9 cellular contexts compared by ENCODE assay signal in the genomic region with DNA sequence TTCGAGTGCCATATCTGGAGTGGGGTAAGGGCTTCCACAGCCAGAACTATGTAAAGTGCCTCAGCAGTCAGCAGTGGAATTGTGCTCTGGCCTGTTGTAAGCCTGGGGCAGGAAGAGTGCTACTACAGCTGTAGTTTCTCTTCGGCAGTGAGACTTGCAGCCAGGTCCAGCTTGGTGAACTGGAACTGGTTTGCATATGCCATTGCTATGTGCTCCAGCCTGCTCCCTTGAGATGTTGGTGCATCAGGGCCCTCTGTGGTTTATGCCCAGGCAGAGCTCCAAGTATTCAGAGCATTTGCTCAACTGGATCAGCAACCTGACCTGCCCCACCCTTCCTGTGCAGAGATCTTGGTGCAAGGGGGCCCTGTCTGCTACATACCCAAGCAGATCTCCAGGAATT. TPM values are rescaled to one million over a fixed set of nuclear protein-coding genes. Genes with fewer than 3 reads are reported as not detected.
DNase-seq lines count a peak whose midpoint lies in the region; ATAC-seq, FAIRE-seq and TF ChIP-seq lines count a peak whose summit lies in the region.
"Had no signal": no experiment of that assay in that cellular context is flagged by ENCODE, and none has a peak within 500 bp of the region (broad histone marks: within the 10 kb centered on the region; RNA-seq: fewer than 3 reads in every experiment).

No MANE protein-coding gene starts in this region.

- ATAC-seq in HG02642 (IDR thresholded peaks at IDR 0.05; ENCODE audit: poor library complexity, unreplicated experiment), result peak; percentile 80
- ATAC-seq in activated naive CD8-positive, alpha-beta T cell treated with anti-CD3 and anti-CD28 coated beads, Interleukin-2, amount 50 U/mL, for 24 hours, result no peak

- FAIRE-seq in GM12891 (lab: Jason Lieb, UNC), result peak; percentile 72

- H3K36me3 ChIP-seq in SJCRH30, result peaks cover 8% of the 10 kb centered on the region

- H3K4me1 ChIP-seq in SJCRH30, result peaks cover 14% of the 10 kb centered on the region

- H3K27ac Mint-ChIP-seq in activated naive CD8-positive, alpha-beta T cell treated with anti-CD3 and anti-CD28 coated beads, Interleukin-2, amount 50 U/mL, for 24 hours, result no peak overlapping the region

- H3K4me3 ChIP-seq in SJCRH30, result no peak overlapping the region
- H3K4me3 ChIP-seq: lung had no signal

- 0 out of 2 replicates have a peak, but pooled peaks cover 4% of the 10 kb centered on the region for H3K9me3 ChIP-seq in SJCRH30 (replicated peaks)

- H3K36me3 Mint-ChIP-seq in activated naive CD8-positive, alpha-beta T cell treated with anti-CD3 and anti-CD28 coated beads, Interleukin-2, amount 50 U/mL, for 24 hours (ENCODE audit: low read depth), result no peaks in the 10 kb centered on the region

- no peaks in the 10 kb centered on the region for H3K27me3 ChIP-seq in SJCRH30

- H3K27me3 Mint-ChIP-seq in activated naive CD8-positive, alpha-beta T cell treated with anti-CD3 and anti-CD28 coated beads, Interleukin-2, amount 50 U/mL, for 24 hours, result no peaks in the 10 kb centered on the region

- no peak for DNase-seq in GM12891 (ENCODE audit: insufficient read length, low spot score)
- DNase-seq in SJCRH30, result peak; percentile 82 to 87
- peak; percentile 72 for DNase-seq in kidney tubule cell (ENCODE audit: low spot score)
- DNase-seq in activated naive CD8-positive, alpha-beta T cell treated with anti-CD3 and anti-CD28 coated beads, Interleukin-2, amount 50 U/mL, for 24 hours, result no peak
- no peak for DNase-seq in COR-L47 (lab: John Stamatoyannopoulos, UW)
- no peak for DNase-seq in activated T-cell treated with anti-CD3 and anti-CD28 coated beads, Interleukin-2, amount 50 U/mL, for 48 hours
- DNase-seq in ecto neural progenitor cell (ENCODE audit: low spot score), result no peak

- H3K4me3 Mint-ChIP-seq in activated naive CD8-positive, alpha-beta T cell treated with anti-CD3 and anti-CD28 coated beads, Interleukin-2, amount 50 U/mL, for 24 hours, result no peak overlapping the region

- H3K9me3 Mint-ChIP-seq in activated naive CD8-positive, alpha-beta T cell treated with anti-CD3 and anti-CD28 coated beads, Interleukin-2, amount 50 U/mL, for 24 hours, result peaks cover 11% of the 10 kb centered on the region

- peak overlapping the region; percentile 60 for H3K27ac ChIP-seq in SJCRH30

- no peak for TF ChIP-seq POLR2A in GM12891 (IDR thresholded peaks at IDR 0.05; ENCODE audit: low read depth, low read length)

- H3K4me1 Mint-ChIP-seq in activated naive CD8-positive, alpha-beta T cell treated with anti-CD3 and anti-CD28 coated beads, Interleukin-2, amount 50 U/mL, for 24 hours, result no peaks in the 10 kb centered on the region

TF ChIP-seq in GM12891, 5 proteins besides CTCF, POLR2A, EP300 and RAD21:
- no peak for TF ChIP-seq POU2F2 (IDR thresholded peaks at IDR 0.05; ENCODE audit: low read depth, low read length)
- TF ChIP-seq PAX5 (IDR thresholded peaks at IDR 0.05; ENCODE audit: insufficient read depth, low read length, severe bottlenecking), result no peak
- TF ChIP-seq TAF1 (IDR thresholded peaks at IDR 0.05; ENCODE audit: low read depth, low read length), result no peak
- TF ChIP-seq SPI1 (IDR thresholded peaks at IDR 0.05; ENCODE audit: low read depth, low read length), result no peak

RNA-seq across cellular contexts. Expression of gene ZNF804A, which starts 47.8 kb away (rescaled TPM):
- polyA plus RNA-seq in GM12891 (2012; ENCODE audit: low read depth, missing spikeins), result 2.1 TPM
- 16.8 and 19.2 TPM in 2 replicates for total RNA-seq in SJCRH30 (2014; rRNA removed; shearing (Covaris generic))

Comparison
In these comparisons a context has a peak if more than half of its experiments do, and no peak if none do; other contexts are left out.
1. DNase-seq: peak in SJCRH30 (2 of 2) and kidney tubule cell (single experiment); none in GM12891 (single experiment), activated naive CD8-positive, alpha-beta T cell treated with anti-CD3 and anti-CD28 coated beads, Interleukin-2, amount 50 U/mL, for 24 hours (single experiment), COR-L47 (single experiment), activated T-cell treated with anti-CD3 and anti-CD28 coated beads, Interleukin-2, amount 50 U/mL, for 48 hours (0 of 2) and ecto neural progenitor cell (single experiment).